Comparison of ENCODE assay signal across 16 cellular contexts in genomic region chr10:85105614-85106013, GRCh38.
DNase-seq lines count a peak whose midpoint lies in the region; ATAC-seq, FAIRE-seq and TF ChIP-seq lines count a peak whose summit lies in the region.
"Had no signal": no experiment of that assay in that cellular context is flagged by ENCODE, and none has a peak within 500 bp of the region (broad histone marks: within the 10 kb centered on the region; RNA-seq: fewer than 3 reads in every experiment).

No MANE protein-coding gene starts in this region.

- BruUV-seq in Caco-2 (replicated peaks; lab: Mats Ljungman, UMichigan) = no TSS peak
- no TSS peak for BruUV-seq in HepG2 (replicated peaks; lab: Mats Ljungman, UMichigan)

- DNase-seq in Caco-2 (peak in 1 of 2 experiments; percentile 29), H9 (peak; percentile 72), astrocyte of the cerebellum (ENCODE audit: low read depth) (no peak), HepG2 (ENCODE audit: low spot score) (no peak), NCI-H446 treated with DMSO at 0.1 percent for 48 hours (lab: John Stamatoyannopoulos, UW) (no peak), activated T-cell treated with anti-CD3 and anti-CD28 coated beads for 4 hours (no peak)
- no peak for DNase-seq in activated CD8-positive, alpha-beta memory T cell treated with anti-CD3 and anti-CD28 coated beads for 24 hours
- DNase-seq in activated CD4-positive, alpha-beta T cell treated with anti-CD3 and anti-CD28 coated beads, Interleukin-2, amount 50 U/mL, for 1 hour = no peak
- DNase-seq: anterior cingulate cortex; HCEC 1CT; stimulated activated CD4-positive, alpha-beta T cell treated with anti-CD3 and anti-CD28 coated beads, Interleukin-2, amount 100 ng/mL, for 48 hours; T-helper 1 cell; uterus had no signal

- no peaks in the 10 kb centered on the region for H3K79me1 ChIP-seq in H9 (ENCODE audit: insufficient read depth, low read depth, low read length, poor library complexity, severe bottlenecking)

- intact Hi-C loops in Caco-2 (cut with micrococcal nuclease; ENCODE audit: unreplicated experiment) = loop anchor here (5.0 kb wide), 1 partner anchor 178 kb away; no protein-coding TSS in a partner anchor
- intact Hi-C loops in HepG2 (cut with micrococcal nuclease; ENCODE audit: unreplicated experiment) = no loop called here

- H3K9me3 Mint-ChIP-seq in Caco-2 (ENCODE audit: unreplicated experiment) (no peaks in the 10 kb centered on the region), H9 (no peaks in the 10 kb centered on the region)
- H3K9me3 Mint-ChIP-seq: dendritic cell treated with granulocyte-macrophage colony-stimulating factor and Interleukin-4, amounts not matched to agents 40 ng/mL and 50 ng/mL, for 4 days; stimulated activated effector memory CD8-positive, alpha-beta T cell treated with anti-CD3 and anti-CD28 coated beads, Interleukin-12 subunit alpha, Interleukin-12 subunit beta, amount 100 ng/mL, for 72 hours had no signal

- no peak overlapping the region for H4K8ac ChIP-seq in H9 (replicated peaks; ENCODE audit: insufficient read length, low read depth, low read length)

- H3K9ac ChIP-seq in H9 (ENCODE audit: extremely low read depth, insufficient read length, low read length) = no peak overlapping the region
- no peak overlapping the region for H3K9ac ChIP-seq in HepG2 (ENCODE audit: insufficient read depth, low read depth, low read length)

- no peak overlapping the region for H3K56ac ChIP-seq in H9 (ENCODE audit: insufficient read length, low read depth, low read length)

- H3K23me2 ChIP-seq in H9 (ENCODE audit: insufficient read length, low read depth, low read length, poor library complexity, severe bottlenecking) = peaks cover 2% of the 10 kb centered on the region

- H4K20me1 ChIP-seq in H9 (ENCODE audit: control insufficient read depth, insufficient read depth, insufficient read length) (no peaks in the 10 kb centered on the region), HepG2 (ENCODE audit: insufficient read depth, low read length) (no peaks in the 10 kb centered on the region)

- H3K23ac ChIP-seq in H9 (ENCODE audit: insufficient read length, low read depth, low read length) = no peak overlapping the region

- H3K36me3 ChIP-seq in Caco-2 (ENCODE audit: control insufficient read depth, insufficient read depth, low read length) = no peaks in the 10 kb centered on the region
- no peaks in the 10 kb centered on the region for H3K36me3 ChIP-seq in HepG2 (replicated peaks in 1 of 2; ENCODE audit: control insufficient read depth in 1 of 2, insufficient read depth in 2 of 2, low read length in 2 of 2)
- H3K36me3 ChIP-seq: uterus had no signal

- no peak overlapping the region for H3T11ph ChIP-seq in H9 (ENCODE audit: low read length)

- H3K4me1 ChIP-seq in Caco-2 (no peaks in the 10 kb centered on the region), H9 (ENCODE audit: insufficient read depth, low read length) (peaks cover 2% of the 10 kb centered on the region; the same call in 1 of the 2 replicates), HepG2 (ENCODE audit: insufficient read depth, low read length) (no peaks in the 10 kb centered on the region)
- H3K4me1 ChIP-seq: uterus had no signal

- no peak overlapping the region for H2BK20ac ChIP-seq in H9 (ENCODE audit: low read depth, low read length, poor library complexity, severe bottlenecking)

- no peak for TF ChIP-seq RAD21 in HepG2 (CRISPR knock-in tag; IDR thresholded peaks at IDR 0.05)

- H3K9me3 ChIP-seq in Caco-2 (no peaks in the 10 kb centered on the region), H9 (ENCODE audit: control insufficient read depth, low read depth, low read length) (no peaks in the 10 kb centered on the region), HepG2 (ENCODE audit: low read length) (no peaks in the 10 kb centered on the region)
- H3K9me3 ChIP-seq: uterus had no signal

- H2BK120ac ChIP-seq in H9 (ENCODE audit: low read depth, low read length, poor library complexity, severe bottlenecking) = no peak overlapping the region

- H2AFZ ChIP-seq in H9 (ENCODE audit: low read length) (no peak overlapping the region), HepG2 (ENCODE audit: low read length) (no peak overlapping the region)

- no peak overlapping the region for H3K4me3 Mint-ChIP-seq in Caco-2 (ENCODE audit: unreplicated experiment)
- H3K4me3 Mint-ChIP-seq in H9 = no peak overlapping the region
- H3K4me3 Mint-ChIP-seq: activated T-helper 1 cell treated with anti-CD3 and anti-CD28 coated beads, Interleukin-12 subunit alpha, Interleukin-12 subunit beta, Interleukin-2, Interleukin-4 antibody, amounts not matched to agents 30 ng/mL and 10 ng/mL and 1 ng/mL, durations not matched to agents 14 hours and 24 hours and 36 hours; dendritic cell treated with granulocyte-macrophage colony-stimulating factor and Interleukin-4, amounts not matched to agents 40 ng/mL and 50 ng/mL, for 4 days; stimulated activated effector memory CD8-positive, alpha-beta T cell treated with anti-CD3 and anti-CD28 coated beads, Interleukin-12 subunit alpha, Interleukin-12 subunit beta, amount 100 ng/mL, for 72 hours had no signal

- in situ Hi-C loops in astrocyte of the cerebellum (cut with HindIII; ENCODE audit: low sequenced_read_pairs) = loop anchor here (5.0 kb wide), 1 partner anchor 38 kb away; no protein-coding TSS in a partner anchor
- in situ Hi-C loops in HepG2 (cut with HindIII; ENCODE audit: extremely low pct_ligation_motif_present, low pct_unique_long_range_greater_than_20kb) = no loop called here

- H2AK5ac ChIP-seq in H9 (ENCODE audit: insufficient read length, low read length) = no peak overlapping the region

- no peak overlapping the region for H2BK15ac ChIP-seq in H9 (ENCODE audit: low read depth, low read length)

- H3K79me2 ChIP-seq in H9 (ENCODE audit: insufficient read depth, low read length) = no peaks in the 10 kb centered on the region
- no peaks in the 10 kb centered on the region for H3K79me2 ChIP-seq in HepG2 (ENCODE audit: insufficient read depth, low read length)

- H3K27me3 Mint-ChIP-seq in Caco-2 (ENCODE audit: insufficient read depth, unreplicated experiment) (peaks cover 8% of the 10 kb centered on the region), H9 (ENCODE audit: low read depth) (no peaks in the 10 kb centered on the region)
- H3K27me3 Mint-ChIP-seq: dendritic cell treated with granulocyte-macrophage colony-stimulating factor and Interleukin-4, amounts not matched to agents 40 ng/mL and 50 ng/mL, for 4 days had no signal

- H3K4me3 ChIP-seq in Caco-2 (ENCODE audit: low read depth, low read length) = no peak overlapping the region
- H3K4me3 ChIP-seq in astrocyte of the cerebellum (ENCODE audit: low read depth, low read length) = no peak overlapping the region
- H3K4me3 ChIP-seq in HepG2 (replicated peaks in 1 of 3; ENCODE audit: insufficient read depth in 1 of 3, low read depth in 2 of 3, low read length in 3 of 3) = no peak overlapping the region
- H3K4me3 ChIP-seq: uterus had no signal

- H3K4ac ChIP-seq in H9 (ENCODE audit: low read depth, low read length) = no peak overlapping the region

- no peak overlapping the region for H3K14ac ChIP-seq in H9 (ENCODE audit: insufficient read depth, low read length)

- no peak overlapping the region for H2BK5ac ChIP-seq in H9 (ENCODE audit: insufficient read length, low read length)

- no peak overlapping the region for H4K91ac ChIP-seq in H9 (ENCODE audit: insufficient read length, low read depth, low read length)

- H4K5ac ChIP-seq in H9 (ENCODE audit: insufficient read length, low read depth, low read length) = no peak overlapping the region

- H3K27ac Mint-ChIP-seq in Caco-2 (ENCODE audit: unreplicated experiment) = peak overlapping the region; percentile 34
- H3K27ac Mint-ChIP-seq in H9 = peak overlapping the region in 1 of 3 experiments; percentile 14; a peak in 1 of 7 replicates
- H3K27ac Mint-ChIP-seq: activated T-helper 1 cell treated with anti-CD3 and anti-CD28 coated beads, Interleukin-12 subunit alpha, Interleukin-12 subunit beta, Interleukin-2, Interleukin-4 antibody, amounts not matched to agents 30 ng/mL and 10 ng/mL and 1 ng/mL, durations not matched to agents 14 hours and 24 hours and 36 hours; dendritic cell treated with granulocyte-macrophage colony-stimulating factor and Interleukin-4, amounts not matched to agents 40 ng/mL and 50 ng/mL, for 4 days; stimulated activated effector memory CD8-positive, alpha-beta T cell treated with anti-CD3 and anti-CD28 coated beads, Interleukin-12 subunit alpha, Interleukin-12 subunit beta, amount 100 ng/mL, for 72 hours had no signal

- ATAC-seq in HepG2 = peak; percentile 74
- ATAC-seq: stimulated activated effector memory CD8-positive, alpha-beta T cell treated with anti-CD3 and anti-CD28 coated beads, Interleukin-12 subunit alpha, Interleukin-12 subunit beta, amount 100 ng/mL, for 72 hours had no signal

- no CpG with 5 or more reads among the region's 4 CpGs for WGBS in H9 (ENCODE audit: extremely low coverage, insufficient read length, low lambda C conversion rate)
- WGBS in HepG2 (ENCODE audit: low lambda C conversion rate) = 22% methylated on average over 4 of the region's 4 CpGs

- TF ChIP-seq POLR2A in HepG2 (IDR thresholded peaks at IDR 0.05; ENCODE audit: insufficient read depth in 1 of 2, low read depth in 2 of 2, low read length in 2 of 2) = no peak

- H3K36me3 Mint-ChIP-seq in Caco-2 (ENCODE audit: insufficient read depth, unreplicated experiment) = no peaks in the 10 kb centered on the region
- H3K36me3 Mint-ChIP-seq in H9 (ENCODE audit: insufficient read depth in 1 of 3, low read depth in 3 of 3) = no peaks in the 10 kb centered on the region; a peak in 1 of 7 replicates
- H3K36me3 Mint-ChIP-seq: stimulated activated effector memory CD8-positive, alpha-beta T cell treated with anti-CD3 and anti-CD28 coated beads, Interleukin-12 subunit alpha, Interleukin-12 subunit beta, amount 100 ng/mL, for 72 hours had no signal

- FAIRE-seq in HepG2 (lab: Jason Lieb, UNC) = no peak

- H3K4me2 ChIP-seq in H9 (ENCODE audit: insufficient read depth, insufficient read length, low read length) = no peak overlapping the region
- no peak overlapping the region for H3K4me2 ChIP-seq in HepG2 (ENCODE audit: low read depth, low read length)

- H2BK12ac ChIP-seq in H9 (ENCODE audit: insufficient read length, low read depth, low read length) = no peak overlapping the region

- no peak for TF ChIP-seq EP300 in HepG2 (IDR thresholded peaks at IDR 0.05; ENCODE audit: low read depth in 2 of 2, low read length in 2 of 2)
- no peak for TF ChIP-seq EP300 in HepG2 (CRISPR knock-in tag; IDR thresholded peaks at IDR 0.05; ENCODE audit: borderline replicate concordance)

- H3K18ac ChIP-seq in H9 (ENCODE audit: insufficient read length, low read depth, low read length) = no peak overlapping the region

- H3K27ac ChIP-seq in H9 (ENCODE audit: insufficient read length, low read depth, low read length) (no peak overlapping the region), HepG2 (ENCODE audit: extremely low read length, insufficient read depth, low read length) (no peak overlapping the region)
- H3K27ac ChIP-seq: uterus had no signal

- H3K4me1 Mint-ChIP-seq in Caco-2 (ENCODE audit: low read depth, unreplicated experiment) (no peaks in the 10 kb centered on the region), H9 (peaks cover 10 to 16% of the 10 kb centered on the region in 2 experiments)
- H3K4me1 Mint-ChIP-seq: stimulated activated effector memory CD8-positive, alpha-beta T cell treated with anti-CD3 and anti-CD28 coated beads, Interleukin-12 subunit alpha, Interleukin-12 subunit beta, amount 100 ng/mL, for 72 hours had no signal

- POLR2A ChIA-PET in Caco-2 (lab: Charles Lee) (no interaction called here), HepG2 (lab: Yijun Ruan, JAX) (no interaction called here)

- no peaks in the 10 kb centered on the region for H3K27me3 ChIP-seq in Caco-2 (replicated peaks; ENCODE audit: control insufficient read depth, insufficient read depth, low read length)
- H3K27me3 ChIP-seq in H9 (ENCODE audit: insufficient read depth, low read length) = no peaks in the 10 kb centered on the region
- H3K27me3 ChIP-seq in HepG2 (ENCODE audit: control insufficient read depth in 1 of 2, insufficient read depth in 2 of 2, low read length in 2 of 2) = no peaks in the 10 kb centered on the region
- H3K27me3 ChIP-seq: uterus had no signal

- peak; percentile 17 to 21 for TF ChIP-seq CTCF in Caco-2 (IDR thresholded peaks at IDR 0.05; ENCODE audit: insufficient read depth in 1 of 2, low read depth in 1 of 2, low read length in 1 of 2, severe bottlenecking in 1 of 2, unreplicated experiment in 1 of 2)
- TF ChIP-seq CTCF in H9 (conservative IDR thresholded peaks at IDR 0.05) = peak; percentile 64
- peak; percentile 8 for TF ChIP-seq CTCF in astrocyte of the cerebellum (IDR thresholded peaks at IDR 0.05; ENCODE audit: low read depth, low read length, missing control alignments)
- TF ChIP-seq CTCF in HepG2 (CRISPR knock-in tag; IDR thresholded peaks at IDR 0.05) = peak; percentile 13; the same call in 1 of the 2 replicates

- CTCF ChIA-PET in Caco-2 (lab: Charles Lee) = no interaction called here
- CTCF ChIA-PET in HepG2 (lab: Yijun Ruan, JAX; ENCODE audit: low intra/inter-chr PET ratio, low total read pairs) = no interaction called here

Comparison
In these comparisons a context has a peak if more than half of its experiments do, and no peak if none do; other contexts are left out.
1. CTCF ChIP-seq: peak in every context shown above with its lines; median percentile 64 in H9; 19 in Caco-2; 13 in HepG2; 8 in astrocyte of the cerebellum.